13 cellular contexts compared by ENCODE assay signal in genomic region chr4:20839957-20840356, GRCh38.
DNase-seq lines count a peak whose midpoint lies in the region; ATAC-seq and TF ChIP-seq lines count a peak whose summit lies in the region.
"Had no signal": no experiment of that assay in that cellular context is flagged by ENCODE, and none has a peak within 500 bp of the region (broad histone marks: within the 10 kb centered on the region; RNA-seq: fewer than 3 reads in every experiment).

No MANE protein-coding gene starts in this region.

- TF ChIP-seq CTCF in RWPE2 (IDR thresholded peaks at IDR 0.05; ENCODE audit: poor library complexity, severe bottlenecking) (no peak), retinal pigment epithelial cell (conservative IDR thresholded peaks at IDR 0.05; ENCODE audit: low read depth, low read length) (no peak)

- no peaks in the 10 kb centered on the region for H3K36me3 ChIP-seq in RWPE2 (ENCODE audit: low read depth)
- H3K36me3 ChIP-seq: neural progenitor cell had no signal

- no peaks in the 10 kb centered on the region for H3K9me3 ChIP-seq in RWPE2 (ENCODE audit: severe bottlenecking)

- ATAC-seq in RWPE2 (ENCODE audit: low read depth) (peak; percentile 94), GM19463 (IDR thresholded peaks at IDR 0.05; ENCODE audit: unreplicated experiment) (no peak), GM21528 (IDR thresholded peaks at IDR 0.05; ENCODE audit: low FRiP score, unreplicated experiment) (no peak)
- ATAC-seq: activated naive CD8-positive, alpha-beta T cell treated with anti-CD3 and anti-CD28 coated beads, Interleukin-2, amount 50 U/mL, for 24 hours had no signal

- no peaks in the 10 kb centered on the region for H3K27me3 ChIP-seq in RWPE2 (ENCODE audit: insufficient read depth, poor library complexity, severe bottlenecking)
- H3K27me3 ChIP-seq: neural progenitor cell had no signal

- peak overlapping the region; percentile 85 for H3K27ac ChIP-seq in RWPE2 (ENCODE audit: poor library complexity, severe bottlenecking)
- H3K27ac ChIP-seq: neural progenitor cell had no signal

- H3K4me3 ChIP-seq in RWPE2 (ENCODE audit: severe bottlenecking) (no peak overlapping the region), retinal pigment epithelial cell (ENCODE audit: low read length) (no peak overlapping the region)
- H3K4me3 ChIP-seq: neural progenitor cell had no signal

- DNase-seq in GM03348 (ENCODE audit: low spot score) (peak; percentile 61), RWPE2 (ENCODE audit: low spot score) (no peak), fibroblast of the conjunctiva (ENCODE audit: low read depth) (peak; percentile 71), retinal pigment epithelial cell (ENCODE audit: low read depth) (peak; percentile 65)
- no peak for DNase-seq in stimulated activated CD4-positive, alpha-beta T cell treated with anti-CD3 and anti-CD28 coated beads, Interleukin-4, amount 100 ng/mL, for 1 hour
- no peak for DNase-seq in activated naive CD4-positive, alpha-beta T cell treated with Interleukin-2 at 50 U/mL for 16 hours
- DNase-seq: activated naive CD8-positive, alpha-beta T cell treated with anti-CD3 and anti-CD28 coated beads, Interleukin-2, amount 50 U/mL, for 24 hours; NCI-H1436 treated with DMSO at 0.1 percent for 48 hours; stimulated activated CD4-positive, alpha-beta T cell treated with anti-CD3 and anti-CD28 coated beads, Interleukin-12 subunit alpha, Interleukin-12 subunit beta, amount 100 ng/mL, for 4 hours; T-helper 2 cell had no signal

- H3K4me1 ChIP-seq in RWPE2 (ENCODE audit: insufficient read depth, poor library complexity, severe bottlenecking): peaks cover 18% of the 10 kb centered on the region

Comparison
In these comparisons a context has a peak if more than half of its experiments do, and no peak if none do; other contexts are left out.
1. DNase-seq: peak in GM03348 (single experiment), fibroblast of the conjunctiva (single experiment) and retinal pigment epithelial cell (single experiment); none in RWPE2 (single experiment), stimulated activated CD4-positive, alpha-beta T cell treated with anti-CD3 and anti-CD28 coated beads, Interleukin-4, amount 100 ng/mL, for 1 hour (single experiment) and activated naive CD4-positive, alpha-beta T cell treated with Interleukin-2 at 50 U/mL for 16 hours (single experiment).